14 cellular contexts compared by ENCODE assay signal in the genomic region with DNA sequence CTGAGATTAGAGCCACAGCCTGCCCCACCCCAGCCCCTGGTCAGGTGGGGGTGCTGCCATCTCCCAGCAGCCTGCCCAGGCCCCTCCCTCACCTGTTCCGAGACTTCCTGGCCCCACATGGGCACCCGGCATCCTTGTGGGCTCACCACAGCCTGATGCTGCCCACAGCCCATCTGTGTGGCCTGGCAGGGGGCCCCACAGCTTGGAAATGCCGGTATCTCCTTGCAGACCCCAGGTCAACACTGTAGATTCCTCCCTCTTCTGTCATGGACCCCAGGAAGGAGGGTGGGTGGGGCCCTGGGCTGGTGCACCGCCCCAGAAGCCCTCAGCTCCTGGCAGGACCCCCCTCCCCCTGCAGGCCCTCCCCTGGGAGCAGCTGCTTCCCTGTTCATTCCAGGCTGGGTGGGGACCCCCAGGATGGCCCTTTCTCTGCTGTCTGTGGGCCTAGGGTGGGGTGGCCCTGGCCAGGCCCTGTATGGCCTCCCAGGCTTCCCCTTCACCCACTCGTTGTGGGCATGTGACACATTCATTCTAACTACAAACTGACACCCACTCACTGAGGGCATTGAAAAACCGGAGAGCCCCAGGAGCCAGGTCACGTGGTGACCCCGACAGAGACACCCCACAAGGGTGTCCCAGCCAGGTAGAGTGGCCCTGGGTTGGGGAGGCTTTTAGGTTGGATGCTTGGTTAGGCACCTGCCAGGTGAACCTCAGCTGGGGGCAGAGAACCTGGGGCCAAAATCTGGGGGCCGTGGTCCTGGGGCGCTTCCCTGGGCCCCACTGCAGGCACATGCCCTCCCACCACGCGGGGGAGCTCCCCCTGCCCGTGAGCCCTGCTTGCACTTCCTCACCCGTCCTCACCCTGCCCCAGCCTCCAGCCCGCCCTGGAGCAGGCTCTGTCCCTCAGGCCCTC. TPM values are rescaled to one million over a fixed set of nuclear protein-coding genes. Genes with fewer than 3 reads are reported as not detected.
DNase-seq lines count a peak whose midpoint lies in the region; ATAC-seq and TF ChIP-seq lines count a peak whose summit lies in the region.
"Had no signal": no experiment of that assay in that cellular context is flagged by ENCODE, and none has a peak within 500 bp of the region (broad histone marks: within the 10 kb centered on the region; RNA-seq: fewer than 3 reads in every experiment).

No MANE protein-coding gene starts in this region.

- DNase-seq in activated CD8-positive, alpha-beta memory T cell treated with anti-CD3 and anti-CD28 coated beads, Interleukin-2, amount 10 ng/mL, durations not matched to agents 7 days and 5 days, result no peak
- no peak for DNase-seq in activated CD8-positive, alpha-beta memory T cell treated with anti-CD3 and anti-CD28 coated beads, Interleukin-2, amount 50 U/mL, for 48 hours
- DNase-seq in IMR-90, result no peak
- no peak for DNase-seq in body of pancreas
- no peak for DNase-seq in upper lobe of right lung
- DNase-seq in WERI-Rb-1, result no peak
- DNase-seq in endodermal cell, result no peak
- DNase-seq: CD4-positive, CD25-positive, alpha-beta regulatory T cell; NCI-H1417 treated with DMSO at 0.1 percent for 48 hours; NCI-H2029; NCI-H2171 treated with DMSO at 0.1 percent for 48 hours; NCI-H510A; RPMI8226 had no signal

- no peaks in the 10 kb centered on the region for H3K36me3 Mint-ChIP-seq in activated CD8-positive, alpha-beta memory T cell treated with anti-CD3 and anti-CD28 coated beads, Interleukin-2, amount 10 ng/mL, durations not matched to agents 7 days and 5 days
- no peaks in the 10 kb centered on the region for H3K36me3 Mint-ChIP-seq in endodermal cell (ENCODE audit: low read depth)
- H3K36me3 Mint-ChIP-seq: CD4-positive, CD25-positive, alpha-beta regulatory T cell had no signal

- H2BK120ac ChIP-seq in IMR-90 (ENCODE audit: low read depth, low read length), result no peak overlapping the region

- WGBS in IMR-90 (ENCODE audit: extremely low coverage in 2 of 2, insufficient read length in 1 of 2), 2 experiments, result 42% methylated on average over 4 of the region's 15 CpGs; no CpG with 5 or more reads in 1 of the 2 experiments
- 69 to 75% methylated on average over 5 to 14 of the region's 15 CpGs for WGBS in body of pancreas, 2 donors
- 77 to 84% methylated on average over 3 to 15 of the region's 15 CpGs for whole genome bisulfite sequencing in endodermal cell (ENCODE audit: insufficient coverage in 1 of 2, insufficient read length in 1 of 2), 2 experiments

- no peak overlapping the region for H3K56ac ChIP-seq in IMR-90 (ENCODE audit: extremely low read depth, insufficient read depth, low read length)

- H3K4me1 ChIP-seq in IMR-90 (ENCODE audit: control insufficient read depth, insufficient read depth, low read length) (no peaks in the 10 kb centered on the region), body of pancreas (no peaks in the 10 kb centered on the region), upper lobe of right lung (no peaks in the 10 kb centered on the region), endodermal cell (ENCODE audit: control insufficient read depth, insufficient read depth, low read length) (no peaks in the 10 kb centered on the region)

- H3K4ac ChIP-seq in IMR-90 (ENCODE audit: low read depth, low read length), result no peak overlapping the region

- no peak overlapping the region for H4K5ac ChIP-seq in IMR-90 (ENCODE audit: low read depth, low read length)

- H2AFZ ChIP-seq in IMR-90 (replicated peaks; ENCODE audit: low read length, poor library complexity), result no peak overlapping the region

- peak; percentile 48 for ATAC-seq in activated CD8-positive, alpha-beta memory T cell treated with anti-CD3 and anti-CD28 coated beads, Interleukin-2, amount 10 ng/mL, durations not matched to agents 7 days and 5 days
- no peak for ATAC-seq in IMR-90 (ENCODE audit: low read depth)
- peak; percentile 25 for ATAC-seq in body of pancreas
- ATAC-seq in upper lobe of right lung, result peak; percentile 48
- ATAC-seq in HG03565 (IDR thresholded peaks at IDR 0.05; ENCODE audit: unreplicated experiment), result no peak

- TF ChIP-seq CTCF in IMR-90 (conservative IDR thresholded peaks at IDR 0.05; ENCODE audit: low read depth, low read length) (no peak), body of pancreas (IDR thresholded peaks at IDR 0.05) (no peak), upper lobe of right lung (IDR thresholded peaks at IDR 0.05) (no peak), WERI-Rb-1 (IDR thresholded peaks at IDR 0.05; ENCODE audit: low read depth, low read length) (no peak), endodermal cell (conservative IDR thresholded peaks at IDR 0.05) (no peak)

- H3K14ac ChIP-seq in IMR-90 (replicated peaks; ENCODE audit: low read depth, low read length), result no peak overlapping the region

- H2AK9ac ChIP-seq in IMR-90 (replicated peaks; ENCODE audit: low read depth, low read length, poor library complexity), result no peak overlapping the region

- H3K9me1 ChIP-seq in IMR-90 (ENCODE audit: insufficient read depth, low read length), result no peaks in the 10 kb centered on the region

- no peak overlapping the region for H2BK20ac ChIP-seq in IMR-90 (ENCODE audit: low read depth, low read length)

- H2BK15ac ChIP-seq in IMR-90 (ENCODE audit: low read depth, low read length), result no peak overlapping the region

- H4K8ac ChIP-seq in IMR-90 (ENCODE audit: low read depth in 2 of 2, low read length in 2 of 2), result no peak overlapping the region

- no TSS peak for BruUV-seq in IMR-90 (replicated peaks; lab: Mats Ljungman, UMichigan)

- CTCF ChIA-PET in activated CD8-positive, alpha-beta memory T cell treated with anti-CD3 and anti-CD28 coated beads, Interleukin-2, amount 10 ng/mL, durations not matched to agents 7 days and 5 days (lab: Charles Lee), result interaction anchor here (0.7 to 2.1 kb wide), 2 partner anchors 10 to 38 kb away, joined by 4 to 6 read pairs; no protein-coding TSS in a partner anchor
- CTCF ChIA-PET in IMR-90 (lab: Yijun Ruan, JAX), result no interaction called here

- TF ChIP-seq RAD21 in IMR-90 (IDR thresholded peaks at IDR 0.05; ENCODE audit: low read length), result no peak

- POLR2A ChIA-PET in IMR-90 (lab: Charles Lee; ENCODE audit: unreplicated experiment), result no interaction called here

- no peaks in the 10 kb centered on the region for H4K20me1 ChIP-seq in IMR-90 (ENCODE audit: insufficient read depth, low read length)

- peaks cover 54% of the 10 kb centered on the region for H3K27me3 ChIP-seq in IMR-90 (ENCODE audit: control insufficient read depth, insufficient read depth, low read length)
- no peaks in the 10 kb centered on the region for H3K27me3 ChIP-seq in body of pancreas
- H3K27me3 ChIP-seq in upper lobe of right lung, result no peaks in the 10 kb centered on the region
- H3K27me3 ChIP-seq in WERI-Rb-1 (ENCODE audit: insufficient read depth, low read depth, severe bottlenecking), result no peaks in the 10 kb centered on the region
- H3K27me3 ChIP-seq in endodermal cell (ENCODE audit: control insufficient read depth, insufficient read depth, low read length, poor library complexity, severe bottlenecking), result no peaks in the 10 kb centered on the region

- in situ Hi-C loops in IMR-90 (cut with MboI; ENCODE audit: low sequenced_read_pairs), result no loop called here

- no peaks in the 10 kb centered on the region for H3K36me3 ChIP-seq in IMR-90 (ENCODE audit: control insufficient read depth, insufficient read depth, low read length)
- no peaks in the 10 kb centered on the region for H3K36me3 ChIP-seq in body of pancreas (replicated peaks in 1 of 2; ENCODE audit: insufficient read depth in 1 of 2, low read depth in 2 of 2)
- no peaks in the 10 kb centered on the region for H3K36me3 ChIP-seq in upper lobe of right lung
- no peaks in the 10 kb centered on the region for H3K36me3 ChIP-seq in WERI-Rb-1
- H3K36me3 ChIP-seq in endodermal cell (ENCODE audit: control insufficient read depth, insufficient read depth, low read length), result no peaks in the 10 kb centered on the region

- no peaks in the 10 kb centered on the region for H3K4me1 Mint-ChIP-seq in activated CD8-positive, alpha-beta memory T cell treated with anti-CD3 and anti-CD28 coated beads, Interleukin-2, amount 10 ng/mL, durations not matched to agents 7 days and 5 days
- peaks cover 10% of the 10 kb centered on the region for H3K4me1 Mint-ChIP-seq in endodermal cell
- H3K4me1 Mint-ChIP-seq: CD4-positive, CD25-positive, alpha-beta regulatory T cell had no signal

- H3K9ac ChIP-seq in IMR-90 (ENCODE audit: low read depth, low read length) (no peak overlapping the region), endodermal cell (ENCODE audit: extremely low read depth, low read length, poor library complexity, severe bottlenecking) (no peak overlapping the region)

- no peaks in the 10 kb centered on the region for H3K79me1 ChIP-seq in IMR-90 (ENCODE audit: low read depth in 1 of 2, low read length in 2 of 2)

- H3K27ac Mint-ChIP-seq in activated CD8-positive, alpha-beta memory T cell treated with anti-CD3 and anti-CD28 coated beads, Interleukin-2, amount 10 ng/mL, durations not matched to agents 7 days and 5 days, result no peak overlapping the region
- H3K27ac Mint-ChIP-seq in endodermal cell, result no peak overlapping the region
- H3K27ac Mint-ChIP-seq: CD4-positive, CD25-positive, alpha-beta regulatory T cell had no signal

- no peak overlapping the region for H2AK5ac ChIP-seq in IMR-90 (ENCODE audit: low read depth, low read length)

- intact Hi-C loops in IMR-90 (cut with micrococcal nuclease), result no loop called here
- intact Hi-C loops in body of pancreas (cut with DNase I), result no loop called here
- intact Hi-C loops in upper lobe of right lung (cut with DNase I), result no loop called here

- no peaks in the 10 kb centered on the region for H3K9me3 ChIP-seq in IMR-90 (ENCODE audit: control insufficient read depth, insufficient read depth, low read length)
- H3K9me3 ChIP-seq in body of pancreas, result no peaks in the 10 kb centered on the region
- H3K9me3 ChIP-seq in upper lobe of right lung, result no peaks in the 10 kb centered on the region
- H3K9me3 ChIP-seq in WERI-Rb-1 (ENCODE audit: severe bottlenecking), result no peaks in the 10 kb centered on the region
- H3K9me3 ChIP-seq in endodermal cell (ENCODE audit: control insufficient read depth, low read length), result no peaks in the 10 kb centered on the region

- no peak overlapping the region for H3K27ac ChIP-seq in IMR-90 (ENCODE audit: insufficient read depth, low read length)
- H3K27ac ChIP-seq in body of pancreas, result no peak overlapping the region
- H3K27ac ChIP-seq in upper lobe of right lung, result no peak overlapping the region
- no peak overlapping the region for H3K27ac ChIP-seq in WERI-Rb-1
- H3K27ac ChIP-seq in endodermal cell (ENCODE audit: low read depth, low read length), result no peak overlapping the region

- no peak overlapping the region for H3K4me3 Mint-ChIP-seq in activated CD8-positive, alpha-beta memory T cell treated with anti-CD3 and anti-CD28 coated beads, Interleukin-2, amount 10 ng/mL, durations not matched to agents 7 days and 5 days
- no peak overlapping the region for H3K4me3 Mint-ChIP-seq in endodermal cell
- H3K4me3 Mint-ChIP-seq: CD4-positive, CD25-positive, alpha-beta regulatory T cell had no signal

- H3K4me3 ChIP-seq in IMR-90 (ENCODE audit: insufficient read depth, low read depth, low read length) (no peak overlapping the region), body of pancreas (no peak overlapping the region), upper lobe of right lung (no peak overlapping the region), WERI-Rb-1 (ENCODE audit: low read depth, low read length) (no peak overlapping the region), endodermal cell (ENCODE audit: low read length) (no peak overlapping the region)

- no peaks in the 10 kb centered on the region for H3K9me3 Mint-ChIP-seq in activated CD8-positive, alpha-beta memory T cell treated with anti-CD3 and anti-CD28 coated beads, Interleukin-2, amount 10 ng/mL, durations not matched to agents 7 days and 5 days (ENCODE audit: low read depth)
- H3K9me3 Mint-ChIP-seq in endodermal cell, result no peaks in the 10 kb centered on the region
- H3K9me3 Mint-ChIP-seq: CD4-positive, CD25-positive, alpha-beta regulatory T cell had no signal

- dilution Hi-C loops in IMR-90 (cut with HindIII; ENCODE audit: low sequenced_read_pairs, unreplicated experiment), result no loop called here

- TF ChIP-seq POLR2A in IMR-90 (IDR thresholded peaks at IDR 0.05; ENCODE audit: low read depth, low read length) (no peak), body of pancreas (IDR thresholded peaks at IDR 0.05) (no peak)

- no peak overlapping the region for H3K4me2 ChIP-seq in IMR-90 (ENCODE audit: low read depth, low read length)

- no peak overlapping the region for H4K91ac ChIP-seq in IMR-90 (ENCODE audit: insufficient read depth, low read depth, low read length)

- H3K23ac ChIP-seq in IMR-90 (ENCODE audit: low read depth, low read length), result no peak overlapping the region

- H3K27me3 Mint-ChIP-seq in activated CD8-positive, alpha-beta memory T cell treated with anti-CD3 and anti-CD28 coated beads, Interleukin-2, amount 10 ng/mL, durations not matched to agents 7 days and 5 days, result no peaks in the 10 kb centered on the region
- H3K27me3 Mint-ChIP-seq in endodermal cell (ENCODE audit: insufficient read depth), result no peaks in the 10 kb centered on the region
- H3K27me3 Mint-ChIP-seq: CD4-positive, CD25-positive, alpha-beta regulatory T cell had no signal

- no peak overlapping the region for H2BK5ac ChIP-seq in IMR-90 (ENCODE audit: low read depth, low read length, poor library complexity, severe bottlenecking)

- no peak overlapping the region for H3K18ac ChIP-seq in IMR-90 (ENCODE audit: low read depth, low read length)

RNA-seq across cellular contexts. Expression of a gene that starts 44.1 kb away (rescaled TPM):
- not detected for total RNA-seq in activated CD8-positive, alpha-beta memory T cell treated with anti-CD3 and anti-CD28 coated beads, Interleukin-2, amount 10 ng/mL, durations not matched to agents 7 days and 5 days
- not detected in 2 replicates for total RNA-seq in IMR-90 (2012; rRNA removed)
- 0.10 and 0.32 TPM in 2 replicates for polyA plus RNA-seq in IMR-90 (2012; rRNA removed)
- polyA plus RNA-seq in IMR-90 (2012; cell fraction: cytosol; rRNA removed), result 0.09 TPM in 1 of 2 replicates, not detected in the other
- 1.7 and 4.3 TPM in 2 replicates for polyA plus RNA-seq in IMR-90 (2012; cell fraction: nucleus; rRNA removed; ENCODE audit: low replicate concordance)
- not detected for total RNA-seq in body of pancreas
- 1.6 TPM for total RNA-seq in upper lobe of right lung
- not detected for total RNA-seq in endodermal cell
- polyA plus RNA-seq in endodermal cell (2013, experiment 1 of 2), result 2.2 TPM
- 0.87 TPM for polyA plus RNA-seq in endodermal cell (2013, experiment 2 of 2)
- polyA plus RNA-seq: CD4-positive, CD25-positive, alpha-beta regulatory T cell had no signal

Comparison
In these comparisons a context has a peak if more than half of its experiments do, and no peak if none do; other contexts are left out.
1. ATAC-seq: peak in activated CD8-positive, alpha-beta memory T cell treated with anti-CD3 and anti-CD28 coated beads, Interleukin-2, amount 10 ng/mL, durations not matched to agents 7 days and 5 days (single experiment), body of pancreas (single experiment) and upper lobe of right lung (single experiment); none in IMR-90 (single experiment) and HG03565 (single experiment).